ENCODE assay signal across 1 cellular context in genomic region chr6:125120054-125120590, GRCh38.
TF ChIP-seq lines count a peak whose summit lies in the region.

No MANE protein-coding gene starts in this region.

TF ChIP-seq in H1, 55 proteins besides CTCF, POLR2A, EP300 and RAD21 (continued from another document):
- TF ChIP-seq CTBP2 (IDR thresholded peaks at IDR 0.05; ENCODE audit: borderline replicate concordance, insufficient read depth, insufficient read length, low read length) (no peak), ASH2L (IDR thresholded peaks at IDR 0.05; ENCODE audit: low read length) (no peak), JUND (IDR thresholded peaks at IDR 0.05; ENCODE audit: low read length) (no peak), SRF (IDR thresholded peaks at IDR 0.05; ENCODE audit: low read depth, low read length) (no peak), KDM1A (IDR thresholded peaks at IDR 0.05; ENCODE audit: borderline replicate concordance, low read length) (no peak)
